29 cellular contexts compared by ENCODE assay signal in genomic region chr1:221865808-221866207, GRCh38.
A peak's percentile ranks its signal among the peaks of the same experiment; 100 is the strongest.
DNase-seq lines count a peak whose midpoint lies in the region; ATAC-seq and TF ChIP-seq lines count a peak whose summit lies in the region.
"Had no signal": no experiment of that assay in that cellular context is flagged by ENCODE, and none has a peak within 500 bp of the region (broad histone marks: within the 10 kb centered on the region; RNA-seq: fewer than 3 reads in every experiment).

No MANE protein-coding gene starts in this region.

- H3K4me1 ChIP-seq in neuronal stem cell (ENCODE audit: control insufficient read depth in 2 of 2, insufficient read depth in 1 of 2, low read depth in 1 of 2, low read length in 2 of 2) (no peaks in the 10 kb centered on the region), hepatocyte (ENCODE audit: insufficient read depth) (no peaks in the 10 kb centered on the region)
- H3K4me1 ChIP-seq: ascending aorta, uterus had no signal

- no peaks in the 10 kb centered on the region for H3K79me1 ChIP-seq in neuronal stem cell (ENCODE audit: low read depth, low read length)

- H3K4me2 ChIP-seq in neuronal stem cell (ENCODE audit: insufficient read depth, low read length, poor library complexity, severe bottlenecking) (no peak overlapping the region), hepatocyte (no peak overlapping the region)

- DNase-seq in GM04504 (ENCODE audit: low read depth) (peak; percentile 62), RPMI7951 (ENCODE audit: low read depth) (peak; percentile 64), fibroblast of mammary gland (ENCODE audit: low read depth) (peak; percentile 98), neuronal stem cell (ENCODE audit: low spot score) (no peak), hepatocyte (ENCODE audit: low spot score) (no peak), DMS153 (lab: John Stamatoyannopoulos, UW) (no peak), H4 (ENCODE audit: low spot score) (no peak)
- DNase-seq: activated CD4-positive, alpha-beta memory T cell treated with anti-CD3 and anti-CD28 coated beads, Interleukin-2, amount 10 ng/mL, durations not matched to agents 7 days and 5 days; activated CD4-positive, CD25-positive, alpha-beta regulatory T cell treated with anti-CD3 and anti-CD28 coated beads, Interleukin-2, amount 50 U/mL, for 72 hours; activated CD8-positive, alpha-beta memory T cell treated with anti-CD3 and anti-CD28 coated beads, Interleukin-2, amount 50 U/mL, for 48 hours; Calu3; central memory CD4-positive, alpha-beta T cell; DND-41; H7; KBM-7; left colon; mesendoderm; NCI-H1436; NCI-H345; occipital lobe; stimulated activated CD8-positive, alpha-beta memory T cell treated with anti-CD3 and anti-CD28 coated beads, Interleukin-4, amount 100 ng/mL, for 48 hours; stimulated activated naive CD8-positive, alpha-beta T cell treated with anti-CD3 and anti-CD28 coated beads, Interleukin-15, amount 100 ng/mL, for 72 hours; T-helper 17 cell; uterus had no signal

- peaks cover 0 to 3% of the 10 kb centered on the region in 2 donors for H3K9me3 ChIP-seq in neuronal stem cell (replicated peaks in 1 of 2; ENCODE audit: control insufficient read depth in 2 of 2, insufficient read depth in 1 of 2, low read depth in 1 of 2, low read length in 2 of 2)
- no peaks in the 10 kb centered on the region for H3K9me3 ChIP-seq in hepatocyte (ENCODE audit: low read depth)
- H3K9me3 ChIP-seq: ascending aorta, uterus had no signal

- TF ChIP-seq CTCF in fibroblast of mammary gland (conservative IDR thresholded peaks at IDR 0.05; ENCODE audit: control insufficient read depth, insufficient read depth, low read depth, low read length): no peak
- no peak for TF ChIP-seq CTCF in hepatocyte (IDR thresholded peaks at IDR 0.05; ENCODE audit: poor library complexity)

- H3K23ac ChIP-seq in neuronal stem cell (ENCODE audit: low read depth, low read length, poor library complexity): no peak overlapping the region

- peak overlapping the region; percentile 13 for H3K18ac ChIP-seq in neuronal stem cell (ENCODE audit: low read length)

- no peak overlapping the region for H2BK15ac ChIP-seq in neuronal stem cell (ENCODE audit: low read length)

- no peaks in the 10 kb centered on the region for H3K9me2 ChIP-seq in hepatocyte (replicated peaks; ENCODE audit: insufficient read depth)

- H3K27me3 ChIP-seq in neuronal stem cell (ENCODE audit: control insufficient read depth in 3 of 3, insufficient read depth in 3 of 3, low read depth in 1 of 3, low read length in 3 of 3) (no peaks in the 10 kb centered on the region), hepatocyte (no peaks in the 10 kb centered on the region)
- H3K27me3 ChIP-seq: ascending aorta, uterus had no signal

- no peak overlapping the region for H2BK12ac ChIP-seq in neuronal stem cell (ENCODE audit: low read length)

- no peaks in the 10 kb centered on the region for H3K79me2 ChIP-seq in hepatocyte

- no peak overlapping the region for H3K9ac ChIP-seq in neuronal stem cell (ENCODE audit: low read depth, low read length, poor library complexity)

- no peak overlapping the region for H4K8ac ChIP-seq in neuronal stem cell (ENCODE audit: low read depth, low read length)

- no CpG with 5 or more reads among the region's 4 CpGs for WGBS in neuronal stem cell (ENCODE audit: extremely low coverage in 2 of 2, insufficient read length in 2 of 2, insufficient replicate concordance in 1 of 2), 2 donors
- 75% methylated on average over 4 of the region's 4 CpGs for WGBS in hepatocyte (ENCODE audit: low lambda C conversion rate, missing lambda C conversion rate)

- H3K27ac ChIP-seq in neuronal stem cell (replicated peaks; ENCODE audit: low read length) (no peak overlapping the region), hepatocyte (no peak overlapping the region)
- H3K27ac ChIP-seq: ascending aorta, SK-N-MC, uterus had no signal

- H2AK5ac ChIP-seq in neuronal stem cell (ENCODE audit: low read depth, low read length): no peak overlapping the region

- H4K20me1 ChIP-seq in hepatocyte (ENCODE audit: insufficient read depth, poor library complexity, severe bottlenecking): no peaks in the 10 kb centered on the region

- no peaks in the 10 kb centered on the region for H3K36me3 ChIP-seq in neuronal stem cell (replicated peaks in 1 of 2; ENCODE audit: control insufficient read depth in 2 of 2, insufficient read depth in 2 of 2, low read length in 2 of 2)
- no peaks in the 10 kb centered on the region for H3K36me3 ChIP-seq in hepatocyte (replicated peaks; ENCODE audit: insufficient read depth, low read depth)
- H3K36me3 ChIP-seq: ascending aorta, uterus had no signal

- no peak overlapping the region for H4K91ac ChIP-seq in neuronal stem cell (ENCODE audit: low read depth, low read length, poor library complexity)

- no peak overlapping the region for H3K4ac ChIP-seq in neuronal stem cell (ENCODE audit: low read length)

- H3K14ac ChIP-seq in neuronal stem cell (ENCODE audit: low read length): no peak overlapping the region

- H2BK120ac ChIP-seq in neuronal stem cell (ENCODE audit: low read depth, low read length): no peak overlapping the region

- no peak overlapping the region for H2AFZ ChIP-seq in neuronal stem cell (ENCODE audit: low read length)
- H2AFZ ChIP-seq in hepatocyte: no peak overlapping the region

- no peak for ATAC-seq in GM19395 (IDR thresholded peaks at IDR 0.05; ENCODE audit: unreplicated experiment)
- ATAC-seq: activated T-helper 17 cell treated with anti-CD3 and anti-CD28 coated beads, Interleukin-2, amount 50 U/mL, for 72 hours; left colon; stimulated activated naive CD8-positive, alpha-beta T cell treated with anti-CD3 and anti-CD28 coated beads, Interleukin-15, amount 100 ng/mL, for 72 hours; T-helper 17 cell had no signal

- H2BK5ac ChIP-seq in neuronal stem cell (ENCODE audit: low read length): no peak overlapping the region

- H3K4me3 ChIP-seq in fibroblast of mammary gland (ENCODE audit: control insufficient read depth, low read depth, low read length): no peak overlapping the region
- H3K4me3 ChIP-seq in neuronal stem cell (ENCODE audit: low read length in 2 of 2): no peak overlapping the region
- no peak overlapping the region for H3K4me3 ChIP-seq in hepatocyte
- H3K4me3 ChIP-seq: ascending aorta, SK-N-MC, skin epidermis, uterus had no signal

Comparison
In these comparisons a context has a peak if more than half of its experiments do, and no peak if none do; other contexts are left out.
1. DNase-seq: peak in GM04504 (single experiment), RPMI7951 (single experiment) and fibroblast of mammary gland (single experiment); none in neuronal stem cell (single experiment), hepatocyte (single experiment), DMS153 (single experiment) and H4 (single experiment).